Comparison of ENCODE assay signal across 12 cellular contexts in the genomic region with DNA sequence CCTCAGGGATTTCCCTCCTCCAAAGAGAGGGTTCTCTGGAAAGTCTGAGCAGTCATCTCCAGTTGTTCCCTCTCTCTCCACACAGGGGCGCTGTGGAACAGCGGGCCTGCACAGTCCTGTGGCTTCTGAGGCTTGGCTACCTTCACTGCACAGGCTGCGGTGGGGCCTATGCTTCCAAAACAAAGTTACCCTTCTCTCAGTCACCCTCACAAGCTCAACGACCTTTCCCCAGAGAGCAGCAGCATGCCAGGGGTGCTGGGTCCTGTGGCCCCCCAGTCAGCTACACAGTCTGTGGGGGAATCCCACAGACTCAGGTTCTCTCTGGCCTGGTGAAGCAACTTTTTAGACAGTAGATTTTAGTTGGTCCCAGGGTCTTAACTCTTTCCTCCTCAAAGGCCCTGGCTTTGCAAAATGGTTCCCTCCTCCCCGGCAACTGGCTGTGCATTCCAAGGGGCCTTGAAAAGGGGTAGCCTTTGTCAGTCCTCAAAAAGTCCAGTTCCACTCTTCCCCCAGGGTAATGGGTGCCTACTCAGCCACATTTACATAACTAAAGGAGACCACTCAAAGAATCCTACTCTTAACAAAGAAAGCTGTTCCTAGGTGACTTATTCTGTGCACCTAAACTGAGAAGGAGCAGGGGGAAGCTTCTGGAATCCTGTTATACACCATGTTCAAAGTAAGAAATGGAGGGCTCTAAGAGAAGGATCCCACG. TPM values are rescaled to one million over a fixed set of nuclear protein-coding genes. Genes with fewer than 3 reads are reported as not detected.
DNase-seq lines count a peak whose midpoint lies in the region; ATAC-seq and TF ChIP-seq lines count a peak whose summit lies in the region.
"Had no signal": no experiment of that assay in that cellular context is flagged by ENCODE, and none has a peak within 500 bp of the region (broad histone marks: within the 10 kb centered on the region; RNA-seq: fewer than 3 reads in every experiment).

No MANE protein-coding gene starts in this region.

- H3K36me3 ChIP-seq in DND-41 (ENCODE audit: insufficient read depth, low read length) (no peaks in the 10 kb centered on the region), body of pancreas (replicated peaks in 1 of 2; ENCODE audit: insufficient read depth in 1 of 2, low read depth in 2 of 2) (no peaks in the 10 kb centered on the region), liver (ENCODE audit: control insufficient read depth in 4 of 4, insufficient read depth in 3 of 4, low read depth in 1 of 4, low read length in 3 of 4) (no peaks in the 10 kb centered on the region), GM23248 (ENCODE audit: low read depth) (no peaks in the 10 kb centered on the region), vagina (no peaks in the 10 kb centered on the region)

- peaks cover 8% of the 10 kb centered on the region for H3K9me3 Mint-ChIP-seq in HFFc6
- peaks cover 7% of the 10 kb centered on the region for H3K9me3 Mint-ChIP-seq in activated T-helper 1 cell treated with anti-CD3 and anti-CD28 coated beads, Interleukin-12 subunit alpha, Interleukin-12 subunit beta, Interleukin-2, Interleukin-4 antibody, amounts not matched to agents 30 ng/mL and 10 ng/mL and 1 ng/mL, durations not matched to agents 14 hours and 24 hours and 36 hours

- no peak for DNase-seq in DND-41
- no peak for DNase-seq in HFFc6
- DNase-seq in body of pancreas = no peak
- no peak for DNase-seq in activated T-helper 1 cell treated with anti-CD3 and anti-CD28 coated beads, Interleukin-12 subunit alpha, Interleukin-12 subunit beta, Interleukin-2, Interleukin-4 antibody, amounts not matched to agents 30 ng/mL and 10 ng/mL and 1 ng/mL, durations not matched to agents 14 hours and 24 hours and 36 hours (ENCODE audit: low spot score)
- DNase-seq in GM23248 = no peak
- no peak for DNase-seq in vagina (ENCODE audit: extremely low spot score in 2 of 2)
- DNase-seq in activated gamma-delta T cell treated with Interleukin-2 at 50 U/mL for 16 hours = no peak
- DNase-seq: cerebellar nuclear complex, NCI-H1417 treated with DMSO at 0.1 percent for 48 hours, SHP77 treated with DMSO at 0.1 percent for 48 hours had no signal

- H3K27ac Mint-ChIP-seq in HFFc6 = no peak overlapping the region
- no peak overlapping the region for H3K27ac Mint-ChIP-seq in activated T-helper 1 cell treated with anti-CD3 and anti-CD28 coated beads, Interleukin-12 subunit alpha, Interleukin-12 subunit beta, Interleukin-2, Interleukin-4 antibody, amounts not matched to agents 30 ng/mL and 10 ng/mL and 1 ng/mL, durations not matched to agents 14 hours and 24 hours and 36 hours

- no peaks in the 10 kb centered on the region for H4K20me1 ChIP-seq in DND-41 (ENCODE audit: insufficient read depth, low read length)
- no peaks in the 10 kb centered on the region for H4K20me1 ChIP-seq in GM23248 (ENCODE audit: insufficient read depth)

- H3K4me2 ChIP-seq in DND-41 (ENCODE audit: insufficient read depth, low read length) (no peak overlapping the region), GM23248 (ENCODE audit: unreplicated experiment) (no peak overlapping the region)

- H3K9me3 ChIP-seq in DND-41 (ENCODE audit: insufficient read depth, low read length, severe bottlenecking) (peaks cover 9% of the 10 kb centered on the region), body of pancreas (peaks cover 0 to 3% (median 0%) of the 10 kb centered on the region in 3 donors), liver (ENCODE audit: control insufficient read depth in 4 of 4, low read length in 3 of 4) (no peaks in the 10 kb centered on the region), GM23248 (ENCODE audit: low read depth) (no peaks in the 10 kb centered on the region), vagina (no peaks in the 10 kb centered on the region)

- TF ChIP-seq POLR2A in body of pancreas (IDR thresholded peaks at IDR 0.05) = no peak
- TF ChIP-seq POLR2A in vagina (IDR thresholded peaks at IDR 0.05) = no peak

- in situ Hi-C loops in GM23248 (cut with MboI) = loop anchor here (25.0 kb wide), 1 partner anchor 298 kb away; no protein-coding TSS in a partner anchor

- no peaks in the 10 kb centered on the region for H3K9me2 ChIP-seq in GM23248 (ENCODE audit: insufficient read depth)

- H3K27ac ChIP-seq in DND-41 (ENCODE audit: low read length) = no peak overlapping the region
- H3K27ac ChIP-seq in body of pancreas = peak overlapping the region in 3 of 4 donors; percentile 74 to 94 (median 94)
- no peak overlapping the region for H3K27ac ChIP-seq in liver (ENCODE audit: low read depth in 1 of 2, low read length in 2 of 2)
- no peak overlapping the region for H3K27ac ChIP-seq in GM23248
- H3K27ac ChIP-seq in vagina = no peak overlapping the region
- H3K27ac ChIP-seq: parathyroid adenoma had no signal

- H3K27me3 ChIP-seq in DND-41 (ENCODE audit: insufficient read depth, low read length, poor library complexity) (no peaks in the 10 kb centered on the region), body of pancreas (no peaks in the 10 kb centered on the region), liver (ENCODE audit: control insufficient read depth in 4 of 4, insufficient read depth in 4 of 4, low read length in 3 of 4) (no peaks in the 10 kb centered on the region), GM23248 (replicated peaks; ENCODE audit: insufficient read depth) (0 out of 2 replicates have a peak, but pooled peaks cover 4% of the 10 kb centered on the region), vagina (no peaks in the 10 kb centered on the region)

- no peak overlapping the region for H3K4me3 Mint-ChIP-seq in HFFc6
- no peak overlapping the region for H3K4me3 Mint-ChIP-seq in activated T-helper 1 cell treated with anti-CD3 and anti-CD28 coated beads, Interleukin-12 subunit alpha, Interleukin-12 subunit beta, Interleukin-2, Interleukin-4 antibody, amounts not matched to agents 30 ng/mL and 10 ng/mL and 1 ng/mL, durations not matched to agents 14 hours and 24 hours and 36 hours

- H3F3A ChIP-seq in GM23248 (ENCODE audit: insufficient read depth) = peaks cover 8% of the 10 kb centered on the region; the same call in 1 of the 2 replicates

- H3K4me1 ChIP-seq in DND-41 (ENCODE audit: insufficient read depth, low read length) (no peaks in the 10 kb centered on the region), body of pancreas (peaks cover 91% of the 10 kb centered on the region), liver (ENCODE audit: control insufficient read depth in 4 of 4, insufficient read depth in 4 of 4, low read length in 3 of 4) (peaks cover 4 to 20% (median 9%) of the 10 kb centered on the region in 4 donors), GM23248 (ENCODE audit: insufficient read depth) (peaks cover 5% of the 10 kb centered on the region), vagina (peaks cover 17% of the 10 kb centered on the region)
- H3K4me1 ChIP-seq: parathyroid adenoma had no signal

- H3K79me2 ChIP-seq in DND-41 (ENCODE audit: insufficient read depth, low read length) (no peaks in the 10 kb centered on the region), GM23248 (ENCODE audit: insufficient read depth) (no peaks in the 10 kb centered on the region)
- H3K79me2 ChIP-seq: parathyroid adenoma had no signal

- H3K4me3 ChIP-seq in DND-41 (ENCODE audit: low read depth in 1 of 2, low read length in 2 of 2) (no peak overlapping the region), body of pancreas (no peak overlapping the region), liver (ENCODE audit: low read depth in 1 of 3, low read length in 3 of 3) (no peak overlapping the region), GM23248 (no peak overlapping the region), vagina (no peak overlapping the region)

- ATAC-seq in DND-41 (ENCODE audit: insufficient read depth, low read depth) (no peak), body of pancreas (no peak)

- WGBS in body of pancreas, 2 donors = 70 to 76% methylated on average over 5 to 6 of the region's 6 CpGs
- 78% methylated on average over 6 of the region's 6 CpGs for WGBS in liver
- 67 to 68% methylated on average over 6 of the region's 6 CpGs for WGBS in GM23248 (ENCODE audit: low coverage in 1 of 2, low lambda C conversion rate in 2 of 2, missing lambda C conversion rate in 2 of 2), 2 experiments

- TF ChIP-seq CTCF in DND-41 (IDR thresholded peaks at IDR 0.05; ENCODE audit: borderline replicate concordance, extremely low read depth, low read length, poor library complexity, severe bottlenecking) = peak; percentile 51
- TF ChIP-seq CTCF in HFFc6 (IDR thresholded peaks at IDR 0.05) = peak; percentile 75
- TF ChIP-seq CTCF in body of pancreas (IDR thresholded peaks at IDR 0.05) = peak in 5 of 7 experiments; percentile 21 to 61 (median 34)
- peak; percentile 13 for TF ChIP-seq CTCF in liver (IDR thresholded peaks at IDR 0.05; ENCODE audit: low read depth, low read length, missing input control)
- TF ChIP-seq CTCF in vagina (IDR thresholded peaks at IDR 0.05) = no peak

- H3K9ac ChIP-seq in DND-41 (ENCODE audit: low read depth, low read length) (no peak overlapping the region), liver (ENCODE audit: low read depth in 1 of 2, low read length in 2 of 2) (no peak overlapping the region), GM23248 (no peak overlapping the region)
- H3K9ac ChIP-seq: parathyroid adenoma had no signal

- TF ChIP-seq RAD21 in liver (IDR thresholded peaks at IDR 0.05) = no peak

- peaks cover 38% of the 10 kb centered on the region for H3K4me1 Mint-ChIP-seq in HFFc6 (ENCODE audit: low read depth)
- peaks cover 18% of the 10 kb centered on the region for H3K4me1 Mint-ChIP-seq in activated T-helper 1 cell treated with anti-CD3 and anti-CD28 coated beads, Interleukin-12 subunit alpha, Interleukin-12 subunit beta, Interleukin-2, Interleukin-4 antibody, amounts not matched to agents 30 ng/mL and 10 ng/mL and 1 ng/mL, durations not matched to agents 14 hours and 24 hours and 36 hours (ENCODE audit: low read depth)

- H3K27me3 Mint-ChIP-seq in HFFc6 (ENCODE audit: insufficient read depth) = no peaks in the 10 kb centered on the region; the same call in 1 of the 2 replicates
- peaks cover 28% of the 10 kb centered on the region for H3K27me3 Mint-ChIP-seq in activated T-helper 1 cell treated with anti-CD3 and anti-CD28 coated beads, Interleukin-12 subunit alpha, Interleukin-12 subunit beta, Interleukin-2, Interleukin-4 antibody, amounts not matched to agents 30 ng/mL and 10 ng/mL and 1 ng/mL, durations not matched to agents 14 hours and 24 hours and 36 hours (ENCODE audit: insufficient read depth)

- peaks cover 5% of the 10 kb centered on the region; the same call in 1 of the 2 replicates for H3K36me3 Mint-ChIP-seq in HFFc6 (ENCODE audit: low read depth)
- H3K36me3 Mint-ChIP-seq in activated T-helper 1 cell treated with anti-CD3 and anti-CD28 coated beads, Interleukin-12 subunit alpha, Interleukin-12 subunit beta, Interleukin-2, Interleukin-4 antibody, amounts not matched to agents 30 ng/mL and 10 ng/mL and 1 ng/mL, durations not matched to agents 14 hours and 24 hours and 36 hours (ENCODE audit: low read depth) = no peaks in the 10 kb centered on the region

- no peak overlapping the region for H2AFZ ChIP-seq in DND-41 (ENCODE audit: low read depth, low read length)
- no peak overlapping the region for H2AFZ ChIP-seq in GM23248
- H2AFZ ChIP-seq: parathyroid adenoma had no signal

- intact Hi-C loops in body of pancreas (cut with DNase I) = loop anchor here (10.0 kb wide), 1 partner anchor 186 kb away; no protein-coding TSS in a partner anchor
- intact Hi-C loops in activated T-helper 1 cell treated with anti-CD3 and anti-CD28 coated beads, Interleukin-12 subunit alpha, Interleukin-12 subunit beta, Interleukin-2, Interleukin-4 antibody, amounts not matched to agents 30 ng/mL and 10 ng/mL and 1 ng/mL, durations not matched to agents 14 hours and 24 hours and 36 hours (cut with micrococcal nuclease) = no loop called here
- intact Hi-C loops in vagina (cut with DNase I) = loop anchor here (10.0 kb wide), 1 partner anchor 306 kb away; no protein-coding TSS in a partner anchor

RNA-seq across cellular contexts. Expression of a gene that starts 14.9 kb away (rescaled TPM):
- total RNA-seq in HFFc6 (2021; fragmentation: NEBNext Ultra II Directional; extraction: Animal tissue kit (Norgen Biotek cat#: 25700)) = under 1 TPM in 5 of 6 experiments, not detected in 1; 0.09 to 0.15 (median 0.11) TPM
- total RNA-seq in body of pancreas (10 to 100 TPM in 1 of 2 donors, 1 to 10 TPM in 1; 8.6 to 22.1 TPM), liver (1 to 10 TPM; 1.1 to 1.7 TPM), vagina (7.1 TPM)
- polyA plus RNA-seq in liver (under 1 TPM; 0.74 to 0.96 TPM), GM23248 (2016; fragmentation: Nextera tagmentation; extraction: Ambion mirVana) (0.08 TPM in 1 of 2 replicates, not detected in the other)
- not detected in 2 replicates for total RNA-seq in activated T-helper 1 cell treated with anti-CD3 and anti-CD28 coated beads, Interleukin-12 subunit alpha, Interleukin-12 subunit beta, Interleukin-2, Interleukin-4 antibody, amounts not matched to agents 30 ng/mL and 10 ng/mL and 1 ng/mL, durations not matched to agents 14 hours and 24 hours and 36 hours
- total RNA-seq in GM23248 (2014; rRNA removed; shearing (Covaris generic)) = under 0.01 TPM in 1 of 2 replicates, not detected in the other

RNA-seq across cellular contexts. Expression of a gene that starts 53.8 kb away (rescaled TPM):
- 100 to 1,000 TPM; 503 to 649 (median 589) TPM for total RNA-seq in HFFc6 (2021; fragmentation: NEBNext Ultra II Directional; extraction: Animal tissue kit (Norgen Biotek cat#: 25700))
- 100 to 1,000 TPM; 108 to 159 TPM for total RNA-seq in body of pancreas
- 10 to 100 TPM; 83.1 to 93.0 TPM for total RNA-seq in liver
- polyA plus RNA-seq in liver = 100 to 1,000 TPM; 121 to 139 TPM
- 1,388 and 1,421 TPM in 2 replicates for total RNA-seq in activated T-helper 1 cell treated with anti-CD3 and anti-CD28 coated beads, Interleukin-12 subunit alpha, Interleukin-12 subunit beta, Interleukin-2, Interleukin-4 antibody, amounts not matched to agents 30 ng/mL and 10 ng/mL and 1 ng/mL, durations not matched to agents 14 hours and 24 hours and 36 hours
- 113 and 147 TPM in 2 replicates for total RNA-seq in GM23248 (2014; rRNA removed; shearing (Covaris generic))
- 412 and 430 TPM in 2 replicates for polyA plus RNA-seq in GM23248 (2016; fragmentation: Nextera tagmentation; extraction: Ambion mirVana)
- total RNA-seq in vagina = 348 TPM

Comparison
In these comparisons a context has a peak if more than half of its experiments do, and no peak if none do; other contexts are left out.
1. H3K27ac ChIP-seq: peak in body of pancreas (3 of 4); none in DND-41 (single experiment), liver (0 of 2), GM23248 (single experiment) and vagina (single experiment).
2. CTCF ChIP-seq: peak in DND-41 (single experiment), HFFc6 (single experiment), body of pancreas (5 of 7) and liver (single experiment); none in vagina (0 of 3).